ENCODE assay signal across 19 cellular contexts in genomic region chr20:37501940-37502339, GRCh38. TPM values are rescaled to one million over a fixed set of nuclear protein-coding genes. Genes with fewer than 3 reads are reported as not detected.
DNase-seq lines count a peak whose midpoint lies in the region; ATAC-seq and TF ChIP-seq lines count a peak whose summit lies in the region.
"Had no signal": no experiment of that assay in that cellular context is flagged by ENCODE, and none has a peak within 500 bp of the region (broad histone marks: within the 10 kb centered on the region; RNA-seq: fewer than 3 reads in every experiment).

No MANE protein-coding gene starts in this region.

- H3K27ac ChIP-seq in RWPE2 (ENCODE audit: poor library complexity, severe bottlenecking): no peak overlapping the region
- H3K27ac ChIP-seq: dorsolateral prefrontal cortex, esophagus squamous epithelium, left lung, parathyroid adenoma, PC-9, uterus had no signal

- peak; percentile 28 for TF ChIP-seq CTCF in RWPE2 (IDR thresholded peaks at IDR 0.05; ENCODE audit: poor library complexity, severe bottlenecking)

- no peaks in the 10 kb centered on the region for H3K27me3 ChIP-seq in RWPE2 (ENCODE audit: insufficient read depth, poor library complexity, severe bottlenecking)
- H3K27me3 ChIP-seq: dorsolateral prefrontal cortex, esophagus squamous epithelium, left lung, uterus had no signal

- no peak overlapping the region for H3K4me3 ChIP-seq in RWPE2 (ENCODE audit: severe bottlenecking)
- H3K4me3 ChIP-seq: dorsolateral prefrontal cortex, esophagus squamous epithelium, left lung, PC-9, uterus had no signal

- peaks cover 72% of the 10 kb centered on the region for H3K36me3 ChIP-seq in RWPE2 (ENCODE audit: low read depth)
- H3K36me3 ChIP-seq: left lung, uterus had no signal

- ATAC-seq in RWPE2 (ENCODE audit: low read depth) (peak; percentile 17; the same call in 2 of the 3 replicates), left lobe of liver (peak; percentile 15), GM19351 (IDR thresholded peaks at IDR 0.05; ENCODE audit: unreplicated experiment) (no peak), HG02759 (IDR thresholded peaks at IDR 0.05; ENCODE audit: unreplicated experiment) (no peak), GM18520 (IDR thresholded peaks at IDR 0.05; ENCODE audit: unreplicated experiment) (no peak)
- ATAC-seq: activated CD8-positive, alpha-beta memory T cell treated with anti-CD3 and anti-CD28 coated beads, Interleukin-2, amount 10 ng/mL, durations not matched to agents 7 days and 5 days; left lung; stimulated activated naive CD8-positive, alpha-beta T cell treated with anti-CD3 and anti-CD28 coated beads, Interleukin-15, Interleukin-2, amounts not matched to agents 100 U/mL and 50 U/mL, for 24 hours had no signal

- H3K4me1 ChIP-seq in RWPE2 (ENCODE audit: insufficient read depth, poor library complexity, severe bottlenecking): peaks cover 7% of the 10 kb centered on the region
- H3K4me1 ChIP-seq: left lung, parathyroid adenoma, uterus had no signal

- no peaks in the 10 kb centered on the region for H3K9me3 ChIP-seq in RWPE2 (ENCODE audit: severe bottlenecking)
- H3K9me3 ChIP-seq: esophagus squamous epithelium, left lung, uterus had no signal

- DNase-seq in DMS79 treated with DMSO at 0.1 percent for 48 hours (lab: John Stamatoyannopoulos, UW): peak; percentile 66
- peak; percentile 92 for DNase-seq in NCI-H2029 treated with DMSO at 0.1 percent for 48 hours (lab: John Stamatoyannopoulos, UW)
- peak; percentile 77 for DNase-seq in RWPE2 (ENCODE audit: low spot score)
- no peak for DNase-seq in left lobe of liver (ENCODE audit: low spot score)
- no peak for DNase-seq in islet precursor cell
- DNase-seq: activated CD8-positive, alpha-beta memory T cell treated with anti-CD3 and anti-CD28 coated beads, Interleukin-2, amount 10 ng/mL, durations not matched to agents 7 days and 5 days; esophagus squamous epithelium; HFFc6; left lung; NCI-H2227 treated with DMSO at 0.1 percent for 48 hours; PC-9; small intestine; stimulated activated naive CD8-positive, alpha-beta T cell treated with anti-CD3 and anti-CD28 coated beads, Interleukin-15, Interleukin-2, amounts not matched to agents 100 U/mL and 50 U/mL, for 24 hours; uterus had no signal

RNA-seq across cellular contexts. Expression of gene NNAT, which starts 19.1 kb away (rescaled TPM):
- 0.15 TPM for total RNA-seq in left lobe of liver
- total RNA-seq: activated CD8-positive, alpha-beta memory T cell treated with anti-CD3 and anti-CD28 coated beads, Interleukin-2, amount 10 ng/mL, durations not matched to agents 7 days and 5 days; HFFc6; PC-9 had no signal

RNA-seq across cellular contexts. Expression of gene BLCAP, which starts 25.7 kb away (rescaled TPM):
- 70.4 TPM for total RNA-seq in left lobe of liver

Comparison
In these comparisons a context has a peak if more than half of its experiments do, and no peak if none do; other contexts are left out.
1. DNase-seq: peak in DMS79 treated with DMSO at 0.1 percent for 48 hours (single experiment), NCI-H2029 treated with DMSO at 0.1 percent for 48 hours (single experiment) and RWPE2 (single experiment); none in left lobe of liver (single experiment) and islet precursor cell (single experiment).
2. ATAC-seq: peak in RWPE2 (single experiment) and left lobe of liver (single experiment); none in GM19351 (single experiment), HG02759 (single experiment) and GM18520 (single experiment).